In genomic region chr6:17298257-17298656, GRCh38 we compare ENCODE assay signal across 25 cellular contexts. TPM values are rescaled to one million over a fixed set of nuclear protein-coding genes. Genes with fewer than 3 reads are reported as not detected.
"Had no signal": no experiment of that assay in that cellular context is flagged by ENCODE, and none has a peak within 500 bp of the region (broad histone marks: within the 10 kb centered on the region; RNA-seq: fewer than 3 reads in every experiment).

No MANE protein-coding gene starts in this region.

- H3K9me3 Mint-ChIP-seq: activated CD8-positive, alpha-beta T cell treated with anti-CD3 and anti-CD28 coated beads for 36 hours; activated naive CD4-positive, alpha-beta T cell treated with anti-CD3 and anti-CD28 coated beads, Interleukin-2, amount 10 ng/mL, durations not matched to agents 7 days and 5 days; activated naive CD8-positive, alpha-beta T cell treated with anti-CD3 and anti-CD28 coated beads for 36 hours; activated T-cell treated with anti-CD3 and anti-CD28 coated beads, Interleukin-2, amount 50 U/mL, for 72 hours; activated T-helper 2 cell treated with anti-CD3 and anti-CD28 coated beads, Interferon-gamma antibody, Interleukin-2, Interleukin-4, amounts not matched to agents 10 μg/mL and 5 μg/mL and 100 μg/mL, durations not matched to agents 14 hours and 24 hours and 36 hours; T-helper 1 cell treated with Interleukin-12 subunit alpha and Interleukin-12 subunit beta and Interleukin-4 antibody, amounts not matched to agents 30 μg/mL and 1 μg/mL, for 36 hours had no signal

- DNase-seq: activated CD4-positive, alpha-beta T cell treated with anti-CD3 and anti-CD28 coated beads for 4 hours; activated CD8-positive, alpha-beta memory T cell treated with anti-CD3 and anti-CD28 coated beads, Interleukin-2, amount 50 U/mL, for 4 hours; activated CD8-positive, alpha-beta T cell treated with anti-CD3 and anti-CD28 coated beads for 36 hours; activated gamma-delta T cell treated with Interleukin-2 at 50 U/mL for 16 hours; activated naive CD4-positive, alpha-beta T cell treated with anti-CD3 and anti-CD28 coated beads, Interleukin-2, amount 10 ng/mL, durations not matched to agents 7 days and 5 days; activated naive CD8-positive, alpha-beta T cell treated with anti-CD3 and anti-CD28 coated beads for 36 hours; activated T-cell treated with anti-CD3 and anti-CD28 coated beads, Interleukin-2, amount 50 U/mL, for 72 hours; aorta; Kasumi-1; KBM-7; NCI-H1105 treated with DMSO at 0.1 percent for 48 hours; NCI-H1436 treated with DMSO at 0.1 percent for 48 hours; NCI-H187; NCI-H2081; NCI-H510A treated with DMSO at 0.1 percent for 48 hours; NCI-H69; NK-92 treated with Interleukin-12 subunit alpha and Interleukin-12 subunit beta, amount 100 ng/mL, for 24 hours; OCI-M1; RPMI8226; SHP77 had no signal

- H3K27me3 Mint-ChIP-seq: activated naive CD4-positive, alpha-beta T cell treated with anti-CD3 and anti-CD28 coated beads, Interleukin-2, amount 10 ng/mL, durations not matched to agents 7 days and 5 days had no signal

- H3K4me1 Mint-ChIP-seq: activated naive CD4-positive, alpha-beta T cell treated with anti-CD3 and anti-CD28 coated beads, Interleukin-2, amount 10 ng/mL, durations not matched to agents 7 days and 5 days; activated naive CD8-positive, alpha-beta T cell treated with anti-CD3 and anti-CD28 coated beads for 36 hours had no signal

- ATAC-seq: activated CD4-positive, CD25-positive, alpha-beta regulatory T cell treated with anti-CD3 and anti-CD28 coated beads, Interleukin-2, amount 50 U/mL, for 24 hours; activated CD8-positive, alpha-beta T cell treated with anti-CD3 and anti-CD28 coated beads for 36 hours; activated T-cell treated with anti-CD3 and anti-CD28 coated beads, Interleukin-2, amount 50 U/mL, for 72 hours; Panc1 had no signal

- H3K36me3 Mint-ChIP-seq: activated naive CD4-positive, alpha-beta T cell treated with anti-CD3 and anti-CD28 coated beads, Interleukin-2, amount 10 ng/mL, durations not matched to agents 7 days and 5 days; activated naive CD8-positive, alpha-beta T cell treated with anti-CD3 and anti-CD28 coated beads for 36 hours had no signal

- H3K4me3 Mint-ChIP-seq: activated CD8-positive, alpha-beta T cell treated with anti-CD3 and anti-CD28 coated beads for 36 hours; activated naive CD4-positive, alpha-beta T cell treated with anti-CD3 and anti-CD28 coated beads, Interleukin-2, amount 10 ng/mL, durations not matched to agents 7 days and 5 days; activated naive CD8-positive, alpha-beta T cell treated with anti-CD3 and anti-CD28 coated beads for 36 hours; activated T-cell treated with anti-CD3 and anti-CD28 coated beads, Interleukin-2, amount 50 U/mL, for 72 hours; brain; T-helper 1 cell treated with Interleukin-12 subunit alpha and Interleukin-12 subunit beta and Interleukin-4 antibody, amounts not matched to agents 30 μg/mL and 1 μg/mL, for 36 hours had no signal

- H3K27ac Mint-ChIP-seq: activated CD8-positive, alpha-beta T cell treated with anti-CD3 and anti-CD28 coated beads for 36 hours; activated naive CD4-positive, alpha-beta T cell treated with anti-CD3 and anti-CD28 coated beads, Interleukin-2, amount 10 ng/mL, durations not matched to agents 7 days and 5 days; activated naive CD8-positive, alpha-beta T cell treated with anti-CD3 and anti-CD28 coated beads for 36 hours; activated T-cell treated with anti-CD3 and anti-CD28 coated beads, Interleukin-2, amount 50 U/mL, for 72 hours; activated T-helper 2 cell treated with anti-CD3 and anti-CD28 coated beads, Interferon-gamma antibody, Interleukin-2, Interleukin-4, amounts not matched to agents 10 μg/mL and 5 μg/mL and 100 μg/mL, durations not matched to agents 14 hours and 24 hours and 36 hours; T-helper 1 cell treated with Interleukin-12 subunit alpha and Interleukin-12 subunit beta and Interleukin-4 antibody, amounts not matched to agents 30 μg/mL and 1 μg/mL, for 36 hours had no signal

RNA-seq across cellular contexts. Expression of gene RBM24, which starts 17.1 kb away (rescaled TPM):
- total RNA-seq: activated CD8-positive, alpha-beta T cell treated with anti-CD3 and anti-CD28 coated beads for 36 hours; activated naive CD8-positive, alpha-beta T cell treated with anti-CD3 and anti-CD28 coated beads for 36 hours; activated T-cell treated with anti-CD3 and anti-CD28 coated beads, Interleukin-2, amount 50 U/mL, for 72 hours; activated T-helper 2 cell treated with anti-CD3 and anti-CD28 coated beads, Interferon-gamma antibody, Interleukin-2, Interleukin-4, amounts not matched to agents 10 μg/mL and 5 μg/mL and 100 μg/mL, durations not matched to agents 14 hours and 24 hours and 36 hours had no signal
